ENCODE assay signal across 20 cellular contexts in the genomic region with DNA sequence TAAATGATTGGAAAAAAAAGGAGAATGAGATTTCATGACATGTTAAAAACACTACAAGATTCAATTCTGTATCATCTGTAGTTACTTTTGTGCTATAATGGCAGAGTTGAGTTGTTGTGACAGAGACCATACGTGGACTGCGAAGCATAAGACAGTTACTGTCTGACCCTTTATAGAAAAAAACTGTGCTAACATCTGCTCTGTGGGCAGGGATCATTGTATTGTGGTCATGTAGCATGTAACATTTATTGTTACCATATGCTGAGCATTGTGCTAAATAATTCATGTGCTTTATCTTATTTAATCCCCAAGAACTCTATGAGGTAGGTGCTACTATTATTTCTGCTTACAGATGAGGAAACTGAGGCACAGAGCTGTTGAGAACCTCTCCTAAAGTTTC.
"Had no signal": no experiment of that assay in that cellular context is flagged by ENCODE, and none has a peak within 500 bp of the region (broad histone marks: within the 10 kb centered on the region; RNA-seq: fewer than 3 reads in every experiment).

No MANE protein-coding gene starts in this region.

- H3K9me3 ChIP-seq: left ventricle myocardium inferior, lower lobe of right lung, right atrium auricular region, sigmoid colon, stomach, thoracic aorta, transverse colon had no signal

- H3K27me3 ChIP-seq: foreskin keratinocyte, right atrium auricular region, sigmoid colon, stomach, transverse colon had no signal

- H3K4me1 ChIP-seq: foreskin keratinocyte, left ventricle myocardium inferior, lower lobe of right lung, right atrium auricular region, sigmoid colon, transverse colon had no signal

- H3K4me3 ChIP-seq: coronary artery, left ventricle myocardium inferior, lower lobe of right lung, right atrium auricular region, sigmoid colon, skin epidermis, stomach, thoracic aorta, transverse colon had no signal

- DNase-seq: effector CD4-positive, alpha-beta T cell; endodermal cell; erythroblast; foreskin keratinocyte; kidney; left cardiac atrium; left ventricle myocardium inferior; lower lobe of right lung; natural killer cell; sigmoid colon; stimulated activated CD4-positive, alpha-beta T cell treated with anti-CD3 and anti-CD28 coated beads, Interleukin-2, amount 100 ng/mL, for 24 hours; stimulated activated CD4-positive, alpha-beta T cell treated with anti-CD3 and anti-CD28 coated beads, Interleukin-4, amount 100 ng/mL, for 4 hours; stimulated activated naive CD4-positive, alpha-beta T cell; stomach; substantia nigra; transverse colon had no signal

- ATAC-seq: foreskin keratinocyte, left cardiac atrium, lower lobe of right lung, natural killer cell had no signal

- H3K27ac ChIP-seq: coronary artery, foreskin keratinocyte, left ventricle myocardium inferior, lower lobe of right lung, right atrium auricular region, sigmoid colon, skin epidermis, stomach, thoracic aorta, transverse colon had no signal

- H3K36me3 ChIP-seq: left ventricle myocardium inferior, lower lobe of right lung, right atrium auricular region, sigmoid colon, stomach, thoracic aorta, transverse colon had no signal
